20 cellular contexts compared by ENCODE assay signal in genomic region chr9:112032733-112033132, GRCh38.
DNase-seq lines count a peak whose midpoint lies in the region; ATAC-seq and TF ChIP-seq lines count a peak whose summit lies in the region.
"Had no signal": no experiment of that assay in that cellular context is flagged by ENCODE, and none has a peak within 500 bp of the region (broad histone marks: within the 10 kb centered on the region; RNA-seq: fewer than 3 reads in every experiment).

No MANE protein-coding gene starts in this region.

- H3K9me3 Mint-ChIP-seq in activated B cell treated with CpG ODN at 0.5 μM for 24 hours, result no peaks in the 10 kb centered on the region
- H3K9me3 Mint-ChIP-seq in stimulated activated memory B cell treated with anti-CD40 and anti-IgM and Interleukin-4, amounts not matched to agents 10 μg/mL and 1 μg/mL and 100 μg/mL, for 72 hours, result no peaks in the 10 kb centered on the region
- H3K9me3 Mint-ChIP-seq: nephron had no signal

- no peaks in the 10 kb centered on the region for H3K9me3 ChIP-seq in prostate gland
- H3K9me3 ChIP-seq: colonic mucosa, stomach had no signal

- H3K4me3 ChIP-seq in fibroblast of mammary gland (ENCODE audit: control insufficient read depth, low read depth, low read length) (no peak overlapping the region), prostate gland (no peak overlapping the region)
- H3K4me3 ChIP-seq: colonic mucosa, lung, stomach had no signal

- H3K36me3 Mint-ChIP-seq in activated B cell treated with CpG ODN at 0.5 μM for 24 hours (ENCODE audit: low read depth), result peaks cover 7% of the 10 kb centered on the region
- no peaks in the 10 kb centered on the region for H3K36me3 Mint-ChIP-seq in stimulated activated memory B cell treated with anti-CD40 and anti-IgM and Interleukin-4, amounts not matched to agents 10 μg/mL and 1 μg/mL and 100 μg/mL, for 72 hours

- TF ChIP-seq CTCF in activated B cell treated with CpG ODN at 0.5 μM for 24 hours (IDR thresholded peaks at IDR 0.05) (no peak), fibroblast of mammary gland (conservative IDR thresholded peaks at IDR 0.05; ENCODE audit: control insufficient read depth, insufficient read depth, low read depth, low read length) (no peak), prostate gland (IDR thresholded peaks at IDR 0.05) (no peak)

- DNase-seq in NCI-H510A treated with DMSO at 0.1 percent for 48 hours (lab: John Stamatoyannopoulos, UW) (peak; percentile 8), NCI-H510A (lab: John Stamatoyannopoulos, UW) (no peak), activated B cell treated with CpG ODN at 0.5 μM for 24 hours (no peak), fibroblast of mammary gland (ENCODE audit: low read depth) (peak; percentile 33), KG1 (lab: John Stamatoyannopoulos, UW) (no peak), prostate gland (ENCODE audit: low spot score) (no peak)
- DNase-seq: 8988T, activated gamma-delta T cell treated with Interleukin-2 at 50 U/mL for 16 hours, aorta, colonic mucosa, NCI-H2029, NCI-H446 treated with DMSO at 0.1 percent for 48 hours, SHP77, stomach had no signal

- 94% methylated on average over 1 of the region's 1 CpG for WGBS in prostate gland

- no peaks in the 10 kb centered on the region for H3K27me3 ChIP-seq in prostate gland (replicated peaks; ENCODE audit: insufficient read depth)
- H3K27me3 ChIP-seq: colonic mucosa, stomach had no signal

- peak overlapping the region; percentile 91 for H3K27ac Mint-ChIP-seq in activated B cell treated with CpG ODN at 0.5 μM for 24 hours
- peak overlapping the region; percentile 93 for H3K27ac Mint-ChIP-seq in stimulated activated memory B cell treated with anti-CD40 and anti-IgM and Interleukin-4, amounts not matched to agents 10 μg/mL and 1 μg/mL and 100 μg/mL, for 72 hours
- H3K27ac Mint-ChIP-seq: activated CD4-positive, alpha-beta T cell treated with anti-CD3 and anti-CD28 coated beads for 36 hours; nephron had no signal

- ATAC-seq in activated B cell treated with CpG ODN at 0.5 μM for 24 hours (ENCODE audit: low read depth) (no peak), GM18907 (IDR thresholded peaks at IDR 0.05; ENCODE audit: unreplicated experiment) (no peak)
- no peak for ATAC-seq in stimulated activated memory B cell treated with anti-CD40 and anti-IgM and Interleukin-4, amounts not matched to agents 10 μg/mL and 1 μg/mL and 100 μg/mL, for 72 hours

- peaks cover 7% of the 10 kb centered on the region for H3K4me1 ChIP-seq in prostate gland (replicated peaks)

- peak overlapping the region; percentile 78 for H3K4me3 Mint-ChIP-seq in activated B cell treated with CpG ODN at 0.5 μM for 24 hours
- H3K4me3 Mint-ChIP-seq in stimulated activated memory B cell treated with anti-CD40 and anti-IgM and Interleukin-4, amounts not matched to agents 10 μg/mL and 1 μg/mL and 100 μg/mL, for 72 hours, result no peak overlapping the region
- H3K4me3 Mint-ChIP-seq: activated CD4-positive, alpha-beta T cell treated with anti-CD3 and anti-CD28 coated beads for 36 hours; nephron had no signal

- no peaks in the 10 kb centered on the region for H3K36me3 ChIP-seq in prostate gland
- H3K36me3 ChIP-seq: colonic mucosa, stomach had no signal

- no peaks in the 10 kb centered on the region for H3K27me3 Mint-ChIP-seq in activated B cell treated with CpG ODN at 0.5 μM for 24 hours
- no peaks in the 10 kb centered on the region for H3K27me3 Mint-ChIP-seq in stimulated activated memory B cell treated with anti-CD40 and anti-IgM and Interleukin-4, amounts not matched to agents 10 μg/mL and 1 μg/mL and 100 μg/mL, for 72 hours

- CTCF ChIA-PET in activated B cell treated with CpG ODN at 0.5 μM for 24 hours (lab: Charles Lee), result interaction anchor here (1.1 to 2.3 kb wide), 3 partner anchors 18 to 48 kb away, joined by 5 to 20 read pairs (median 6); no protein-coding TSS in a partner anchor

- no peak for TF ChIP-seq POLR2A in prostate gland (IDR thresholded peaks at IDR 0.05)

- no peak overlapping the region for H3K27ac ChIP-seq in prostate gland
- H3K27ac ChIP-seq: C4-2B, colonic mucosa had no signal

- intact Hi-C loops in activated B cell treated with CpG ODN at 0.5 μM for 24 hours (cut with micrococcal nuclease), result loop anchor here (1.0 to 5.0 kb wide), 2 partner anchors 49 to 300 kb away; partner anchors contain the start of gene PTBP3
- intact Hi-C loops in prostate gland (cut with DNase I), result no loop called here

- POLR2A ChIA-PET in activated B cell treated with CpG ODN at 0.5 μM for 24 hours (lab: Charles Lee), result interaction anchor here (0.6 to 11.5 kb wide), 14 partner anchors 13 to 153 kb away, joined by 3 to 308 read pairs (median 38); partner anchors contain the start of gene UGCG

- H3K4me1 Mint-ChIP-seq in activated B cell treated with CpG ODN at 0.5 μM for 24 hours, result peaks cover 97% of the 10 kb centered on the region
- H3K4me1 Mint-ChIP-seq in stimulated activated memory B cell treated with anti-CD40 and anti-IgM and Interleukin-4, amounts not matched to agents 10 μg/mL and 1 μg/mL and 100 μg/mL, for 72 hours, result peaks cover 91% of the 10 kb centered on the region

Comparison
In these comparisons a context has a peak if more than half of its experiments do, and no peak if none do; other contexts are left out.
1. DNase-seq: peak in NCI-H510A treated with DMSO at 0.1 percent for 48 hours (single experiment) and fibroblast of mammary gland (single experiment); none in NCI-H510A (single experiment), activated B cell treated with CpG ODN at 0.5 μM for 24 hours (single experiment), KG1 (single experiment) and prostate gland (single experiment).